In the genomic region with DNA sequence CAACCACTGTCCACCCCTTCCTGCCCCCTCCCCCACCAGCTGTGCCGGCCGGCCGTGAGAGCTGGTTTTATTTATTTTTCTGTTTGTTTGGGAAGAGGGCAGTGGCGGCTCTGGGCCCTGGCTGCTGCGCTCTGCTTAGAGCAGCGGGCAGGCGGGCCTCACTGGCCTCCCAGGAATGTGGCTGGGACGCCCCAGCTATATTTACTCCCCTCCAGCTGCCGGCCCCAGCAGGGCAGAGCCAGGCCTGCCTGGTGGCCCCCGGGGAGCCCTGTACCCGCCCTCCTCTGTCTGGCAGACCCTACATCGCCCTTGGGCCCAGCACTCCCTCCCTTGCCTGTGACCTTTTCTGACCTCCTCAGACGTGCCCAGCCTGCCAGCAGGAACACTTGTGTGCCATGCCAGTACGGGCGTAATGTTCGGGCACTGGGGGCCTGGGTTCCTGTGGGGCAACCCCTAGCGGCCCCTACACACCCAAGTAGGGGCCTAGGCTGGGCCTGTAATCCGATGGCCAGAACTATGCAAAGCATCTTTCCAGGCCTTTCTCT, we compare ENCODE assay signal across 8 cellular contexts. TPM values are rescaled to one million over a fixed set of nuclear protein-coding genes. Genes with fewer than 3 reads are reported as not detected.
DNase-seq lines count a peak whose midpoint lies in the region; ATAC-seq and TF ChIP-seq lines count a peak whose summit lies in the region.
"Had no signal": no experiment of that assay in that cellular context is flagged by ENCODE, and none has a peak within 500 bp of the region (broad histone marks: within the 10 kb centered on the region; RNA-seq: fewer than 3 reads in every experiment).

No MANE protein-coding gene starts in this region.

- H3K4me3 ChIP-seq in NT2/D1 (ENCODE audit: insufficient read length, low read depth) (no peak overlapping the region), epithelial cell of proximal tubule (ENCODE audit: low read depth, low read length) (peak overlapping the region; percentile 3), muscle layer of colon (ENCODE audit: low read depth in 1 of 2, low read length in 2 of 2) (no peak overlapping the region), upper lobe of right lung (no peak overlapping the region)

- H3K27ac ChIP-seq in muscle layer of colon (ENCODE audit: low read depth, low read length) (peak overlapping the region; percentile 84), upper lobe of right lung (peak overlapping the region; percentile 84)

- intact Hi-C loops in upper lobe of right lung (cut with DNase I), result no loop called here

- DNase-seq in NT2/D1 (ENCODE audit: low read depth, low spot score) (no peak), epithelial cell of proximal tubule (ENCODE audit: low read depth) (no peak), upper lobe of right lung (peak; percentile 80), NCI-H1105 treated with DMSO at 0.1 percent for 48 hours (lab: John Stamatoyannopoulos, UW) (no peak)
- no peak for DNase-seq in activated effector memory CD4-positive, alpha-beta T cell treated with anti-CD3 and anti-CD28 coated beads, Interleukin-2, amount 50 U/mL, for 16 hours
- DNase-seq: activated CD4-positive, alpha-beta T cell treated with anti-CD3 and anti-CD28 coated beads for 4 hours had no signal

- no peak for TF ChIP-seq CTCF in epithelial cell of proximal tubule (conservative IDR thresholded peaks at IDR 0.05; ENCODE audit: low read depth, low read length)
- TF ChIP-seq CTCF in upper lobe of right lung (IDR thresholded peaks at IDR 0.05), result no peak

- ATAC-seq in upper lobe of right lung, result peak; percentile 51
- ATAC-seq in GM21576 (IDR thresholded peaks at IDR 0.05; ENCODE audit: unreplicated experiment), result no peak

- peaks cover 14% of the 10 kb centered on the region for H3K36me3 ChIP-seq in NT2/D1 (ENCODE audit: insufficient read depth, insufficient read length, low read length)
- H3K36me3 ChIP-seq in muscle layer of colon (ENCODE audit: insufficient read depth, low read length), result no peaks in the 10 kb centered on the region
- H3K36me3 ChIP-seq in upper lobe of right lung, result no peaks in the 10 kb centered on the region

- H3K9ac ChIP-seq in NT2/D1 (ENCODE audit: insufficient read length, low read depth), result peak overlapping the region; percentile 32
- peak overlapping the region; percentile 28 for H3K9ac ChIP-seq in muscle layer of colon (ENCODE audit: low read length)

- H3K27me3 ChIP-seq in NT2/D1 (ENCODE audit: insufficient read depth, insufficient read length), result no peaks in the 10 kb centered on the region
- H3K27me3 ChIP-seq in muscle layer of colon (ENCODE audit: control insufficient read depth in 1 of 2, insufficient read depth in 2 of 2, low read length in 2 of 2), result no peaks in the 10 kb centered on the region
- H3K27me3 ChIP-seq in upper lobe of right lung, result no peaks in the 10 kb centered on the region

- peaks cover 55% of the 10 kb centered on the region for H3K4me1 ChIP-seq in NT2/D1 (ENCODE audit: insufficient read depth, insufficient read length)
- peaks cover 93% of the 10 kb centered on the region for H3K4me1 ChIP-seq in muscle layer of colon (ENCODE audit: insufficient read depth, low read length)
- H3K4me1 ChIP-seq in upper lobe of right lung, result peaks cover 97% of the 10 kb centered on the region

- H3K9me3 ChIP-seq in NT2/D1 (ENCODE audit: insufficient read depth, low read length) (no peaks in the 10 kb centered on the region), muscle layer of colon (ENCODE audit: low read length) (no peaks in the 10 kb centered on the region), upper lobe of right lung (no peaks in the 10 kb centered on the region)

RNA-seq across cellular contexts. Expression of a gene that starts 7.7 kb away (rescaled TPM):
- 45.0 and 56.4 TPM in 2 replicates for total RNA-seq in epithelial cell of proximal tubule
- 30.6 TPM for total RNA-seq in upper lobe of right lung
